ENCODE assay signal across 8 cellular contexts in genomic region chr19:5434970-5435641, GRCh38.
A peak's percentile ranks its signal among the peaks of the same experiment; 100 is the strongest.
DNase-seq lines count a peak whose midpoint lies in the region; ATAC-seq and TF ChIP-seq lines count a peak whose summit lies in the region.

No MANE protein-coding gene starts in this region.

- TF ChIP-seq POLR2A in GM18505 (IDR thresholded peaks at IDR 0.05; ENCODE audit: borderline replicate concordance, extremely low read depth, insufficient read depth, insufficient read length): no peak

- H3K36me3 ChIP-seq in tibial artery: no peaks in the 10 kb centered on the region

- peak; percentile 32 for DNase-seq in GM13977 (ENCODE audit: low spot score)
- DNase-seq in SW480 (ENCODE audit: low spot score): peak; percentile 38
- peak; percentile 34 for DNase-seq in epithelial cell of prostate (ENCODE audit: low read depth, low spot score)
- DNase-seq in stimulated activated CD4-positive, alpha-beta T cell treated with anti-CD3 and anti-CD28 coated beads, Interleukin-2, amount 100 ng/mL, for 48 hours: peak; percentile 33 to 39
- DNase-seq in tibial artery: no peak

- H3K27me3 ChIP-seq in tibial artery: peaks cover 0 to 54% of the 10 kb centered on the region in 2 donors

- no peaks in the 10 kb centered on the region for H3K9me3 ChIP-seq in tibial artery

- ATAC-seq in GM18505 (IDR thresholded peaks at IDR 0.05; ENCODE audit: unreplicated experiment) (no peak), GM19351 (IDR thresholded peaks at IDR 0.05; ENCODE audit: unreplicated experiment) (no peak), HG03342 (IDR thresholded peaks at IDR 0.05; ENCODE audit: unreplicated experiment) (no peak)

- no peak overlapping the region for H3K4me3 ChIP-seq in tibial artery

- in situ Hi-C loops in GM13977 (cut with MboI; ENCODE audit: low pct_unique_long_range_greater_than_20kb, low sequenced_read_pairs, unreplicated experiment): no loop called here

- H3K4me1 ChIP-seq in tibial artery: peaks cover 0 to 8% (median 0%) of the 10 kb centered on the region in 4 donors

- no peak overlapping the region for H3K27ac ChIP-seq in epithelial cell of prostate
- H3K27ac ChIP-seq in tibial artery: no peak overlapping the region

- TF ChIP-seq CTCF in GM13977 (IDR thresholded peaks at IDR 0.05; ENCODE audit: extremely low read depth, insufficient read depth, missing control alignments) (no peak), tibial artery (IDR thresholded peaks at IDR 0.05) (no peak)

- intact Hi-C loops in tibial artery (cut with DNase I; ENCODE audit: low total_unique reads): no loop called here

Comparison
In these comparisons a context has a peak if more than half of its experiments do, and no peak if none do; other contexts are left out.
1. DNase-seq: peak in GM13977 (single experiment), SW480 (single experiment), epithelial cell of prostate (single experiment) and stimulated activated CD4-positive, alpha-beta T cell treated with anti-CD3 and anti-CD28 coated beads, Interleukin-2, amount 100 ng/mL, for 48 hours (2 of 2); none in tibial artery (0 of 2).